Comparison of ENCODE assay signal across 11 cellular contexts in the genomic region with DNA sequence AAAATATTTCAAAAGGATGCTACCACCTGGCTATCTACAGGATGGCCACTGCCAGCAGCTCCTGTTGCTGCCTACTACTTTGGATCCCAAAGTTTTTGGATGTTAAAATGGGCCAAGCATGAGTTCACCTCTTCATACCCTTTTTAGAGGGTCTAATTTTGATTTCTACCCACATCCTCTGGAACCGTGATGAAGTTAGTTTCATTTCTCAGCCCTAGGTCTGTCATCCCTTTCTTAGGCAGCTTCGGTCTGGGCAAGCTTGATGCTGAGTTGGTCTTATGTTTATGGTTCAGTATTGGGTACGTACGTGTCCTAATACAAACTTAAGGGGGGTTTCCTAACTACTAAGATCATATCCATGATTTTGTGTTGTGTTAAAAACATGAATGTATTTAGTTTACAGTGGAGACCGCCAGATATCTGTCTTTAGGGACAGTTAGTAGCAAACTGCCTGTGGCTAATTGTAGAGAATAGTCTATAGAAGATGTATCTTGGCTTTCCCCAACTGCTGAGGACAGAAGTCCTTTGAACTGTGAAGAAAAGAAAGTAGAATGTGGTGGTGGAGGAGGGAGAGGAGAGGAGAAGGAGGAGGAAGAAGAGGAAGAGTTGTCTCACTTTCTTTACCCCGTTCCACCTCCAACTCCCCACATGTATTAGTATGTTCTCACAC.
DNase-seq lines count a peak whose midpoint lies in the region; ATAC-seq and TF ChIP-seq lines count a peak whose summit lies in the region.
"Had no signal": no experiment of that assay in that cellular context is flagged by ENCODE, and none has a peak within 500 bp of the region (broad histone marks: within the 10 kb centered on the region; RNA-seq: fewer than 3 reads in every experiment).

No MANE protein-coding gene starts in this region.

- H3K4me3 Mint-ChIP-seq in effector memory CD8-positive, alpha-beta T cell = peak overlapping the region; percentile 59 to 75

- H3K4me1 ChIP-seq in upper lobe of left lung = no peaks in the 10 kb centered on the region
- H3K4me1 ChIP-seq: ascending aorta had no signal

- ATAC-seq in GM21367 (IDR thresholded peaks at IDR 0.05; ENCODE audit: unreplicated experiment) (peak; percentile 66), HG03432 (IDR thresholded peaks at IDR 0.05; ENCODE audit: unreplicated experiment) (peak; percentile 75), left lobe of liver (no peak), upper lobe of left lung (ENCODE audit: low FRiP score in 2 of 2) (no peak)
- peak; percentile 76 for ATAC-seq in effector memory CD8-positive, alpha-beta T cell (replicated peaks)

- no peaks in the 10 kb centered on the region for H3K27me3 Mint-ChIP-seq in effector memory CD8-positive, alpha-beta T cell

- H3K27ac ChIP-seq in upper lobe of left lung = peak overlapping the region in 1 of 4 donors; percentile 53
- H3K27ac ChIP-seq: ascending aorta had no signal

- in situ Hi-C loops in GM13977 (cut with MboI; ENCODE audit: low pct_unique_long_range_greater_than_20kb, low sequenced_read_pairs, unreplicated experiment) = no loop called here
- in situ Hi-C loops in KBM-7 (cut with MboI; ENCODE audit: low pct_unique_long_range_greater_than_20kb, low sequenced_read_pairs) = no loop called here

- H3K4me1 Mint-ChIP-seq in effector memory CD8-positive, alpha-beta T cell (ENCODE audit: low read depth in 2 of 2) = peaks cover 40 to 66% of the 10 kb centered on the region in 2 donors

- H3K27ac Mint-ChIP-seq in effector memory CD8-positive, alpha-beta T cell = peak overlapping the region; percentile 96 to 99

- H3K9me3 Mint-ChIP-seq in effector memory CD8-positive, alpha-beta T cell = peaks cover 9% of the 10 kb centered on the region in 2 donors

- no peak for TF ChIP-seq CTCF in GM13977 (IDR thresholded peaks at IDR 0.05; ENCODE audit: extremely low read depth, insufficient read depth, missing control alignments)
- TF ChIP-seq CTCF in upper lobe of left lung (IDR thresholded peaks at IDR 0.05) = no peak

- 62 to 76% methylated on average over 6 of the region's 6 CpGs for WGBS in upper lobe of left lung, 2 donors

- H3K36me3 ChIP-seq in upper lobe of left lung = no peaks in the 10 kb centered on the region
- H3K36me3 ChIP-seq: ascending aorta had no signal

- no peak for TF ChIP-seq EP300 in upper lobe of left lung (IDR thresholded peaks at IDR 0.05)

- no peak overlapping the region for H3K4me3 ChIP-seq in upper lobe of left lung
- H3K4me3 ChIP-seq: ascending aorta had no signal

- TF ChIP-seq POLR2A in upper lobe of left lung (IDR thresholded peaks at IDR 0.05) = no peak

- H3K27me3 ChIP-seq in upper lobe of left lung = no peaks in the 10 kb centered on the region
- H3K27me3 ChIP-seq: ascending aorta had no signal

- no peaks in the 10 kb centered on the region for H3K9me3 ChIP-seq in upper lobe of left lung
- H3K9me3 ChIP-seq: ascending aorta had no signal

- H3K36me3 Mint-ChIP-seq in effector memory CD8-positive, alpha-beta T cell (ENCODE audit: insufficient read depth) = peaks cover 23% of the 10 kb centered on the region

- DNase-seq in GM13977 (ENCODE audit: low spot score) (peak; percentile 31), KBM-7 (no peak), left lobe of liver (ENCODE audit: low spot score) (no peak), upper lobe of left lung (no peak), cerebellum (ENCODE audit: low spot score) (no peak)
- peak; percentile 22 to 43 (median 26) for DNase-seq in effector memory CD8-positive, alpha-beta T cell
- DNase-seq: hypothalamus, IMR-90 had no signal

Comparison
In these comparisons a context has a peak if more than half of its experiments do, and no peak if none do; other contexts are left out.
1. DNase-seq: peak in GM13977 (single experiment) and effector memory CD8-positive, alpha-beta T cell (3 of 3); none in KBM-7 (single experiment), left lobe of liver (single experiment), upper lobe of left lung (0 of 2) and cerebellum (single experiment).
2. ATAC-seq: peak in GM21367 (single experiment), HG03432 (single experiment) and effector memory CD8-positive, alpha-beta T cell (single experiment); none in left lobe of liver (single experiment) and upper lobe of left lung (0 of 2).